Comparison of ENCODE assay signal across 16 cellular contexts in genomic region chr1:116809181-116809508, GRCh38. TPM values are rescaled to one million over a fixed set of nuclear protein-coding genes. Genes with fewer than 3 reads are reported as not detected.
DNase-seq lines count a peak whose midpoint lies in the region; ATAC-seq and TF ChIP-seq lines count a peak whose summit lies in the region.
"Had no signal": no experiment of that assay in that cellular context is flagged by ENCODE, and none has a peak within 500 bp of the region (broad histone marks: within the 10 kb centered on the region; RNA-seq: fewer than 3 reads in every experiment).

No MANE protein-coding gene starts in this region.

- H3K9me3 ChIP-seq in CD4-positive, CD25-positive, alpha-beta regulatory T cell (ENCODE audit: control insufficient read depth in 2 of 2, low read length in 2 of 2), result peaks cover 5 to 16% of the 10 kb centered on the region in 2 experiments
- H3K9me3 ChIP-seq in CD8-positive, alpha-beta memory T cell (ENCODE audit: low read length), result peaks cover 11% of the 10 kb centered on the region
- H3K9me3 ChIP-seq in lower lobe of right lung, result no peaks in the 10 kb centered on the region

- intact Hi-C loops in lower lobe of right lung (cut with DNase I), result no loop called here

- peak overlapping the region; percentile 90 for H3K27ac ChIP-seq in CD4-positive, CD25-positive, alpha-beta regulatory T cell (ENCODE audit: insufficient read depth, low read length, poor library complexity, severe bottlenecking)
- H3K27ac ChIP-seq in CD8-positive, alpha-beta memory T cell (ENCODE audit: low read depth, low read length), result peak overlapping the region; percentile 71
- peak overlapping the region; percentile 5 for H3K27ac ChIP-seq in lower lobe of right lung
- H3K27ac ChIP-seq: hepatocyte had no signal

- TF ChIP-seq CTCF in lower lobe of right lung (IDR thresholded peaks at IDR 0.05) (no peak), type B pancreatic cell (conservative IDR thresholded peaks at IDR 0.05) (no peak)

- H3K27me3 Mint-ChIP-seq in CD4-positive, CD25-positive, alpha-beta regulatory T cell, result no peaks in the 10 kb centered on the region
- no peaks in the 10 kb centered on the region for H3K27me3 Mint-ChIP-seq in CD8-positive, alpha-beta memory T cell
- no peaks in the 10 kb centered on the region for H3K27me3 Mint-ChIP-seq in type B pancreatic cell

- CTCF ChIA-PET in CD8-positive, alpha-beta memory T cell (lab: Charles Lee), result interaction anchor here (1.2 to 6.0 kb wide), 8 partner anchors 7 to 71 kb away, joined by 3 to 41 read pairs (median 8); partner anchors contain the start of gene CD2

- H3K27me3 ChIP-seq in CD4-positive, CD25-positive, alpha-beta regulatory T cell (ENCODE audit: control insufficient read depth, insufficient read depth, low read length), result no peaks in the 10 kb centered on the region
- H3K27me3 ChIP-seq in CD8-positive, alpha-beta memory T cell (ENCODE audit: insufficient read depth, low read length, poor library complexity, severe bottlenecking), result no peaks in the 10 kb centered on the region
- H3K27me3 ChIP-seq in lower lobe of right lung (ENCODE audit: low read depth), result no peaks in the 10 kb centered on the region
- H3K27me3 ChIP-seq: hepatocyte had no signal

- POLR2A ChIA-PET in CD8-positive, alpha-beta memory T cell (lab: Charles Lee), result interaction anchor here (0.6 to 11.9 kb wide), 8 partner anchors 42 to 72 kb away, joined by 3 to 233 read pairs (median 4); partner anchors contain the start of gene CD2

- peaks cover 42 to 71% (median 59%) of the 10 kb centered on the region in 4 donors for H3K4me1 Mint-ChIP-seq in CD4-positive, CD25-positive, alpha-beta regulatory T cell
- H3K4me1 Mint-ChIP-seq in CD8-positive, alpha-beta memory T cell, result peaks cover 81 to 94% (median 88%) of the 10 kb centered on the region in 3 donors
- H3K4me1 Mint-ChIP-seq in type B pancreatic cell (ENCODE audit: unreplicated experiment), result peaks cover 14% of the 10 kb centered on the region

- H3K4me3 Mint-ChIP-seq in CD4-positive, CD25-positive, alpha-beta regulatory T cell, result peak overlapping the region; percentile 71 to 88 (median 77)
- H3K4me3 Mint-ChIP-seq in CD8-positive, alpha-beta memory T cell, result peak overlapping the region; percentile 73 to 88 (median 83)
- no peak overlapping the region for H3K4me3 Mint-ChIP-seq in type B pancreatic cell

- H3K4me3 ChIP-seq in CD4-positive, CD25-positive, alpha-beta regulatory T cell (ENCODE audit: low read depth, low read length), result peak overlapping the region; percentile 71
- peak overlapping the region; percentile 24 for H3K4me3 ChIP-seq in CD8-positive, alpha-beta memory T cell (ENCODE audit: low read length)
- no peak overlapping the region for H3K4me3 ChIP-seq in lower lobe of right lung
- H3K4me3 ChIP-seq: hepatocyte had no signal

- H3K36me3 ChIP-seq in CD4-positive, CD25-positive, alpha-beta regulatory T cell (ENCODE audit: control insufficient read depth, insufficient read depth, low read length), result no peaks in the 10 kb centered on the region
- H3K36me3 ChIP-seq in CD8-positive, alpha-beta memory T cell (ENCODE audit: insufficient read depth, low read length), result no peaks in the 10 kb centered on the region
- H3K36me3 ChIP-seq in lower lobe of right lung, result no peaks in the 10 kb centered on the region

- peaks cover 56% of the 10 kb centered on the region for H3K4me1 ChIP-seq in CD4-positive, CD25-positive, alpha-beta regulatory T cell (ENCODE audit: control insufficient read depth, insufficient read depth, low read length, poor library complexity, severe bottlenecking)
- H3K4me1 ChIP-seq in CD8-positive, alpha-beta memory T cell (ENCODE audit: insufficient read depth, low read length), result peaks cover 63% of the 10 kb centered on the region
- no peaks in the 10 kb centered on the region for H3K4me1 ChIP-seq in lower lobe of right lung

- peaks cover 0 to 24% (median 3%) of the 10 kb centered on the region in 7 donors for H3K9me3 Mint-ChIP-seq in CD4-positive, CD25-positive, alpha-beta regulatory T cell
- H3K9me3 Mint-ChIP-seq in CD8-positive, alpha-beta memory T cell, result peaks cover 14 to 30% (median 26%) of the 10 kb centered on the region in 5 donors
- peaks cover 25 to 26% of the 10 kb centered on the region in 2 donors for H3K9me3 Mint-ChIP-seq in activated naive CD4-positive, alpha-beta T cell treated with anti-CD3 and anti-CD28 coated beads, Interleukin-2, amount 50 U/mL, for 72 hours
- peaks cover 4% of the 10 kb centered on the region for H3K9me3 Mint-ChIP-seq in type B pancreatic cell

- peak overlapping the region; percentile 91 to 100 (median 95) for H3K27ac Mint-ChIP-seq in CD4-positive, CD25-positive, alpha-beta regulatory T cell
- peak overlapping the region; percentile 94 to 99 (median 96) for H3K27ac Mint-ChIP-seq in CD8-positive, alpha-beta memory T cell
- H3K27ac Mint-ChIP-seq in activated naive CD4-positive, alpha-beta T cell treated with anti-CD3 and anti-CD28 coated beads, Interleukin-2, amount 50 U/mL, for 72 hours, result peak overlapping the region; percentile 90 to 98
- H3K27ac Mint-ChIP-seq in type B pancreatic cell, result no peak overlapping the region

- peaks cover 13% of the 10 kb centered on the region for H3K36me3 Mint-ChIP-seq in CD4-positive, CD25-positive, alpha-beta regulatory T cell
- H3K36me3 Mint-ChIP-seq in CD8-positive, alpha-beta memory T cell, result peaks cover 10 to 24% (median 23%) of the 10 kb centered on the region in 3 donors
- peaks cover 42 to 43% of the 10 kb centered on the region in 2 donors for H3K36me3 Mint-ChIP-seq in activated naive CD4-positive, alpha-beta T cell treated with anti-CD3 and anti-CD28 coated beads, Interleukin-2, amount 50 U/mL, for 72 hours
- no peaks in the 10 kb centered on the region for H3K36me3 Mint-ChIP-seq in type B pancreatic cell

- ATAC-seq in CD4-positive, CD25-positive, alpha-beta regulatory T cell (ENCODE audit: low read depth in 2 of 2), result peak in 1 of 2 donors; percentile 4
- no peak for ATAC-seq in activated naive CD4-positive, alpha-beta T cell treated with anti-CD3 and anti-CD28 coated beads, Interleukin-2, amount 50 U/mL, for 72 hours
- ATAC-seq in lower lobe of right lung (no peak), GM18873 (IDR thresholded peaks at IDR 0.05; ENCODE audit: low FRiP score, unreplicated experiment) (no peak)
- ATAC-seq: Right ventricle myocardium inferior had no signal

- no peak for DNase-seq in CD4-positive, CD25-positive, alpha-beta regulatory T cell
- DNase-seq in CD8-positive, alpha-beta memory T cell, result no peak
- no peak for DNase-seq in activated naive CD4-positive, alpha-beta T cell treated with anti-CD3 and anti-CD28 coated beads, Interleukin-2, amount 50 U/mL, for 72 hours (ENCODE audit: low spot score in 2 of 2)
- no peak for DNase-seq in lower lobe of right lung
- DNase-seq in NOMO-1 (lab: John Stamatoyannopoulos, UW; ENCODE audit: unreplicated experiment in 2 of 2), result no peak
- no peak for DNase-seq in type B pancreatic cell (ENCODE audit: extremely low spot score, unreplicated experiment)
- DNase-seq: activated CD4-positive, CD25-positive, alpha-beta regulatory T cell; anterior cingulate cortex; DMS 273 treated with DMSO at 0.1 percent for 48 hours; midbrain; NCI-H187 treated with DMSO at 0.1 percent for 48 hours; NCI-H446 had no signal

RNA-seq across cellular contexts. Expression of gene CD2, which starts 54.9 kb away (rescaled TPM):
- 192 TPM for total RNA-seq in CD4-positive, CD25-positive, alpha-beta regulatory T cell
- 100 to 1,000 TPM; 341 to 457 (median 393) TPM for polyA plus RNA-seq in CD4-positive, CD25-positive, alpha-beta regulatory T cell
- total RNA-seq in CD8-positive, alpha-beta memory T cell, result 100 to 1,000 TPM; 353 to 364 TPM
- 440 TPM for polyA plus RNA-seq in CD8-positive, alpha-beta memory T cell
- total RNA-seq in activated naive CD4-positive, alpha-beta T cell treated with anti-CD3 and anti-CD28 coated beads, Interleukin-2, amount 50 U/mL, for 72 hours, result 100 to 1,000 TPM; 291 to 437 TPM
- total RNA-seq in lower lobe of right lung (9.8 TPM), type B pancreatic cell (ENCODE audit: low replicate concordance) (0.17 TPM in 1 of 2 replicates, not detected in the other)
- total RNA-seq: kidney epithelial cell had no signal

Comparison
In these comparisons a context has a peak if more than half of its experiments do, and no peak if none do; other contexts are left out.
1. H3K27ac ChIP-seq: peak in every context shown above with its lines; median percentile 90 in CD4-positive, CD25-positive, alpha-beta regulatory T cell; 71 in CD8-positive, alpha-beta memory T cell; 5 in lower lobe of right lung.
2. RNA of gene CD2, which starts 54.9 kb away (total RNA-seq): 291 to 437 TPM in activated naive CD4-positive, alpha-beta T cell treated with anti-CD3 and anti-CD28 coated beads, Interleukin-2, amount 50 U/mL, for 72 hours, 353 to 364 TPM in CD8-positive, alpha-beta memory T cell and 192 TPM in CD4-positive, CD25-positive, alpha-beta regulatory T cell (single experiment); 9.8 TPM in lower lobe of right lung (single experiment) and 0.17 TPM in type B pancreatic cell; every median in the first group is over 10 times any median in the second.